In the genomic region with DNA sequence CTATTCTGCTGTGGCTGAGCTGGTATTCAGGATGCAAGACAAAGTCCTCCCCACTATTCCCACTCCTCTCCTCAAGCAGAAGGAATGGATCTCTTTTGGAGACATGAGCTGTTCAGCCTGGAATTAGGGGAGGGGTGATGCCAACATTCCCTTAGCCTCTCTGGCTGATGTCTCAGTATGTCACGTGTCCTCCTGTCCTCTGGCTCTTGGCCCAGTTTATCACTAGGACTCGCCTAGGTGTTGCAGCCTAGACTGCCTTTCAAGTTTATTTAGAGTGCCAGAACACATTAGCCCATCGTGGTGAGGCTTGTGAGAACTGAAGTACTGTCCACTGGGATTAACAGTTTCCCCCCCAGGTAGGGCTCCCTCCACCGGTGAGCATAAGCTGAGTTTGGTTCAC, we compare ENCODE assay signal across 17 cellular contexts.
DNase-seq lines count a peak whose midpoint lies in the region; ATAC-seq and TF ChIP-seq lines count a peak whose summit lies in the region.
"Had no signal": no experiment of that assay in that cellular context is flagged by ENCODE, and none has a peak within 500 bp of the region (broad histone marks: within the 10 kb centered on the region; RNA-seq: fewer than 3 reads in every experiment).

No MANE protein-coding gene starts in this region.

- TF ChIP-seq CTCF in MCF 10A (IDR thresholded peaks at IDR 0.05; ENCODE audit: unreplicated experiment) (no peak), breast epithelium (IDR thresholded peaks at IDR 0.05) (no peak), heart left ventricle (IDR thresholded peaks at IDR 0.05) (no peak)

- H3K27me3 Mint-ChIP-seq in MCF 10A (ENCODE audit: insufficient read depth, unreplicated experiment): no peaks in the 10 kb centered on the region
- H3K27me3 Mint-ChIP-seq: CD4-positive, CD25-positive, alpha-beta regulatory T cell had no signal

- H3K36me3 ChIP-seq in breast epithelium: no peaks in the 10 kb centered on the region
- H3K36me3 ChIP-seq in heart left ventricle: no peaks in the 10 kb centered on the region
- H3K36me3 ChIP-seq: BLaER1 treated with 17β-estradiol and CSF1 and Interleukin-3, amounts not matched to agents 10 nM and 100 nM had no signal

- no peak overlapping the region for H3K27ac Mint-ChIP-seq in MCF 10A (ENCODE audit: low read depth, unreplicated experiment)
- H3K27ac Mint-ChIP-seq: CD4-positive, CD25-positive, alpha-beta regulatory T cell; HFFc6 had no signal

- 34 to 42% (median 37%) methylated on average over 2 to 4 of the region's 4 CpGs for WGBS in heart left ventricle, 4 donors
- WGBS in right cardiac atrium: 40% methylated on average over 4 of the region's 4 CpGs

- POLR2A ChIA-PET in MCF 10A (lab: Yijun Ruan, JAX): no interaction called here

- CTCF ChIA-PET in MCF 10A (lab: Yijun Ruan, JAX): no interaction called here

- H3K9me3 ChIP-seq in breast epithelium (no peaks in the 10 kb centered on the region), heart left ventricle (peaks cover 0 to 3% (median 0%) of the 10 kb centered on the region in 12 donors), right cardiac atrium (ENCODE audit: control insufficient read depth, low read length) (no peaks in the 10 kb centered on the region)
- H3K9me3 ChIP-seq: BLaER1 treated with 17β-estradiol and CSF1 and Interleukin-3, amounts not matched to agents 10 nM and 100 nM had no signal

- H3K27ac ChIP-seq in breast epithelium (no peak overlapping the region), heart left ventricle (no peak overlapping the region), right cardiac atrium (ENCODE audit: low read length) (peak overlapping the region; percentile 72)
- H3K27ac ChIP-seq: BLaER1 treated with 17β-estradiol and CSF1 and Interleukin-3, amounts not matched to agents 10 nM and 100 nM had no signal

- no peak overlapping the region for H3K4me3 Mint-ChIP-seq in MCF 10A (ENCODE audit: unreplicated experiment)
- H3K4me3 Mint-ChIP-seq: CD4-positive, CD25-positive, alpha-beta regulatory T cell; HFFc6 had no signal

- H3K36me3 Mint-ChIP-seq in MCF 10A (ENCODE audit: insufficient read depth, unreplicated experiment): no peaks in the 10 kb centered on the region
- H3K36me3 Mint-ChIP-seq: CD4-positive, CD25-positive, alpha-beta regulatory T cell had no signal

- H3K4me3 ChIP-seq in breast epithelium (no peak overlapping the region), heart left ventricle (no peak overlapping the region), right cardiac atrium (ENCODE audit: low read length) (no peak overlapping the region)
- H3K4me3 ChIP-seq: BLaER1 treated with 17β-estradiol and CSF1 and Interleukin-3, amounts not matched to agents 10 nM and 100 nM; GM12878 had no signal

- peaks cover 9% of the 10 kb centered on the region for H3K4me1 Mint-ChIP-seq in MCF 10A (ENCODE audit: insufficient read depth, unreplicated experiment)
- H3K4me1 Mint-ChIP-seq: CD4-positive, CD25-positive, alpha-beta regulatory T cell had no signal

- intact Hi-C loops in MCF 10A (cut with micrococcal nuclease) (no loop called here), breast epithelium (cut with DNase I; ENCODE audit: low total_unique reads) (no loop called here), heart left ventricle (cut with DNase I) (no loop called here), right cardiac atrium (cut with DNase I) (no loop called here)

- DNase-seq in MCF 10A (ENCODE audit: unreplicated experiment): peak; percentile 25
- no peak for DNase-seq in breast epithelium (ENCODE audit: low spot score in 2 of 2)
- DNase-seq in NCI-H2029 treated with DMSO at 0.1 percent for 48 hours (lab: John Stamatoyannopoulos, UW): peak; percentile 35
- peak in 2 of 5 donors; percentile 30 to 35 for DNase-seq in heart left ventricle
- DNase-seq in right cardiac atrium: peak; percentile 13 to 38 (median 35)
- DNase-seq in iPS-NIHi11 (ENCODE audit: low spot score): no peak
- no peak for DNase-seq in DMS53 treated with DMSO at 0.1 percent for 48 hours (lab: John Stamatoyannopoulos, UW; ENCODE audit: unreplicated experiment)
- DNase-seq: 8988T; Calu3; CD4-positive, CD25-positive, alpha-beta regulatory T cell; DMS 273 treated with DMSO at 0.1 percent for 48 hours; DMS79; HCEC 1CT; HFFc6 had no signal

- BruUV-seq in MCF 10A (replicated peaks; lab: Mats Ljungman, UMichigan): no TSS peak

- H3K27me3 ChIP-seq in breast epithelium: no peaks in the 10 kb centered on the region
- H3K27me3 ChIP-seq in heart left ventricle: no peaks in the 10 kb centered on the region
- no peaks in the 10 kb centered on the region for H3K27me3 ChIP-seq in right cardiac atrium (ENCODE audit: control insufficient read depth, insufficient read depth)
- H3K27me3 ChIP-seq: BLaER1 treated with 17β-estradiol and CSF1 and Interleukin-3, amounts not matched to agents 10 nM and 100 nM had no signal

- no peaks in the 10 kb centered on the region for H3K9me3 Mint-ChIP-seq in MCF 10A (ENCODE audit: unreplicated experiment)

- ATAC-seq in heart left ventricle (peak; percentile 61 to 75 (median 63)), right cardiac atrium (peak; percentile 85 to 89), HG02884 (IDR thresholded peaks at IDR 0.05; ENCODE audit: unreplicated experiment) (no peak)
- ATAC-seq: GM12878 had no signal

- H3K4me1 ChIP-seq in breast epithelium: no peaks in the 10 kb centered on the region
- no peaks in the 10 kb centered on the region for H3K4me1 ChIP-seq in heart left ventricle
- peaks cover 5% of the 10 kb centered on the region for H3K4me1 ChIP-seq in right cardiac atrium (ENCODE audit: control insufficient read depth, insufficient read depth, low read length)
- H3K4me1 ChIP-seq: BLaER1 treated with 17β-estradiol and CSF1 and Interleukin-3, amounts not matched to agents 10 nM and 100 nM had no signal

- TF ChIP-seq POLR2A in breast epithelium (IDR thresholded peaks at IDR 0.05) (no peak), heart left ventricle (IDR thresholded peaks at IDR 0.05) (no peak)

Comparison
In these comparisons a context has a peak if more than half of its experiments do, and no peak if none do; other contexts are left out.
1. DNase-seq: peak in MCF 10A (single experiment), NCI-H2029 treated with DMSO at 0.1 percent for 48 hours (single experiment) and right cardiac atrium (3 of 3); none in breast epithelium (0 of 2), iPS-NIHi11 (single experiment) and DMS53 treated with DMSO at 0.1 percent for 48 hours (single experiment).